In the genomic region with DNA sequence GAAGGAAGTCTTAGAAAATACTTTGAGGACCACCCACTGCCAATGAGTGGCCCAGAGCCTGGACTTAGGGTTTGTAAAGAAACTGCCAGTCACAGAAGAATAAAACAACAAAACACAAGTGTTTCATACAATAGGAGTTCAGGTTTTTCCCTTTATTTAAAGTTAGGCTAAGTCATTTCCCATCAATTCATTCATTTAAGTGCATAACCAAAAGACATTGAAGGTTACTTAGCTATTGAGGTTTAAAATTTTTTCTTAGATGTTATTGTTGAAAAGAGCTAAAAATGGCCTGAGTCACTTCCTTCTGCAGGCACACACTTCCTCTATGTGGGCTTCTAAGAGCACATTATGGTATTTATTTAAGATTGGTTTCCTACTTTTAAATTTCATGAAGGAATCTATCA, we compare ENCODE assay signal across 9 cellular contexts. TPM values are rescaled to one million over a fixed set of nuclear protein-coding genes. Genes with fewer than 3 reads are reported as not detected.
DNase-seq lines count a peak whose midpoint lies in the region; ATAC-seq and TF ChIP-seq lines count a peak whose summit lies in the region.
"Had no signal": no experiment of that assay in that cellular context is flagged by ENCODE, and none has a peak within 500 bp of the region (broad histone marks: within the 10 kb centered on the region; RNA-seq: fewer than 3 reads in every experiment).

No MANE protein-coding gene starts in this region.

- H3K27ac ChIP-seq in SK-N-SH (ENCODE audit: low read depth in 2 of 2, low read length in 1 of 2) (peak overlapping the region in 1 of 2 experiments; percentile 80; a peak in 2 of 4 replicates), spleen (peak overlapping the region; percentile 9 to 82 (median 76)), PC-9 (no peak overlapping the region)

- peaks cover 14% of the 10 kb centered on the region for H3K4me1 Mint-ChIP-seq in activated naive CD4-positive, alpha-beta T cell treated with anti-CD3 and anti-CD28 coated beads for 36 hours (ENCODE audit: low read depth)
- H3K4me1 Mint-ChIP-seq in effector memory CD8-positive, alpha-beta T cell (ENCODE audit: low read depth in 2 of 2), result peaks cover 25 to 39% of the 10 kb centered on the region in 2 donors
- peaks cover 7% of the 10 kb centered on the region for H3K4me1 Mint-ChIP-seq in type B pancreatic cell (ENCODE audit: unreplicated experiment)

- CTCF ChIA-PET in activated naive CD4-positive, alpha-beta T cell treated with anti-CD3 and anti-CD28 coated beads for 36 hours (lab: Charles Lee), result interaction anchor here (0.6 to 2.0 kb wide), 6 partner anchors 9 to 360 kb away, joined by 3 to 8 read pairs (median 6); no protein-coding TSS in a partner anchor
- CTCF ChIA-PET in SK-N-SH (lab: Yijun Ruan, JAX), result interaction anchor here (1.0 to 1.4 kb wide), 4 partner anchors 9 to 171 kb away, joined by 3 to 6 read pairs (median 4); no protein-coding TSS in a partner anchor
- CTCF ChIA-PET in PC-9 (lab: Charles Lee), result no interaction called here

- no peaks in the 10 kb centered on the region for H3K27me3 Mint-ChIP-seq in activated naive CD4-positive, alpha-beta T cell treated with anti-CD3 and anti-CD28 coated beads for 36 hours (ENCODE audit: low read depth)
- H3K27me3 Mint-ChIP-seq in effector memory CD8-positive, alpha-beta T cell, result no peaks in the 10 kb centered on the region
- no peaks in the 10 kb centered on the region for H3K27me3 Mint-ChIP-seq in type B pancreatic cell

- H3K36me3 ChIP-seq in SK-N-SH (replicated peaks in 1 of 2; ENCODE audit: control insufficient read depth in 1 of 2, insufficient read depth in 2 of 2, low read length in 1 of 2) (no peaks in the 10 kb centered on the region), spleen (no peaks in the 10 kb centered on the region), PC-9 (ENCODE audit: low read depth) (no peaks in the 10 kb centered on the region)

- peaks cover 9 to 13% of the 10 kb centered on the region in 2 experiments for H3K4me1 ChIP-seq in SK-N-SH (ENCODE audit: control insufficient read depth in 1 of 2, insufficient read depth in 2 of 2, low read depth in 1 of 2, low read length in 1 of 2)
- H3K4me1 ChIP-seq in spleen, result peaks cover 23 to 62% (median 52%) of the 10 kb centered on the region in 6 donors
- H3K4me1 ChIP-seq in PC-9 (replicated peaks; ENCODE audit: insufficient read depth), result no peaks in the 10 kb centered on the region

- TF ChIP-seq CTCF in SK-N-SH (IDR thresholded peaks at IDR 0.05) (no peak), spleen (IDR thresholded peaks at IDR 0.05 in 8 of 11, conservative IDR thresholded peaks at IDR 0.05 in 3 of 11) (no peak), type B pancreatic cell (conservative IDR thresholded peaks at IDR 0.05) (no peak), PC-9 (conservative IDR thresholded peaks at IDR 0.05) (no peak)

- H3F3A ChIP-seq in SK-N-SH (replicated peaks; ENCODE audit: insufficient read depth) (peaks cover 10% of the 10 kb centered on the region), PC-9 (ENCODE audit: insufficient read depth, low read depth) (no peaks in the 10 kb centered on the region)

- H3K4me2 ChIP-seq in SK-N-SH (peak overlapping the region; percentile 5; the same call in 1 of the 2 replicates), PC-9 (no peak overlapping the region)

- H3K27ac Mint-ChIP-seq in activated naive CD4-positive, alpha-beta T cell treated with anti-CD3 and anti-CD28 coated beads for 36 hours, result peak overlapping the region; percentile 47
- peak overlapping the region; percentile 62 to 67 for H3K27ac Mint-ChIP-seq in effector memory CD8-positive, alpha-beta T cell
- H3K27ac Mint-ChIP-seq in type B pancreatic cell, result no peak overlapping the region

- no TSS peak for BruUV-seq in PC-9 (replicated peaks; lab: Mats Ljungman, UMichigan)

- no peak for DNase-seq in activated naive CD4-positive, alpha-beta T cell treated with anti-CD3 and anti-CD28 coated beads for 36 hours
- no peak for DNase-seq in activated naive CD4-positive, alpha-beta T cell (lab: John Stamatoyannopoulos, UW)
- DNase-seq in SK-N-SH, result no peak
- no peak for DNase-seq in effector memory CD8-positive, alpha-beta T cell
- no peak for DNase-seq in spleen
- no peak for DNase-seq in type B pancreatic cell (ENCODE audit: extremely low spot score, unreplicated experiment)
- no peak for DNase-seq in PC-9
- DNase-seq: NCI-H2107 had no signal

- H3K27me3 ChIP-seq in SK-N-SH (ENCODE audit: insufficient read depth), result no peaks in the 10 kb centered on the region
- no peaks in the 10 kb centered on the region for H3K27me3 ChIP-seq in spleen (replicated peaks in 1 of 7)
- H3K27me3 ChIP-seq in PC-9 (ENCODE audit: insufficient read depth, low read depth), result no peaks in the 10 kb centered on the region

- H3K9ac ChIP-seq in SK-N-SH, result no peak overlapping the region; the same call in 1 of the 2 replicates

- no peak for TF ChIP-seq RAD21 in SK-N-SH (IDR thresholded peaks at IDR 0.05; ENCODE audit: low read length)

- no peaks in the 10 kb centered on the region for H3K9me3 ChIP-seq in SK-N-SH
- H3K9me3 ChIP-seq in spleen, result no peaks in the 10 kb centered on the region
- H3K9me3 ChIP-seq in PC-9 (ENCODE audit: insufficient read depth, low read depth), result no peaks in the 10 kb centered on the region

- no peaks in the 10 kb centered on the region for H3K79me2 ChIP-seq in SK-N-SH (ENCODE audit: insufficient read depth)
- H3K79me2 ChIP-seq in PC-9 (ENCODE audit: low read depth), result no peaks in the 10 kb centered on the region

- no peaks in the 10 kb centered on the region for H3K36me3 Mint-ChIP-seq in activated naive CD4-positive, alpha-beta T cell treated with anti-CD3 and anti-CD28 coated beads for 36 hours (ENCODE audit: low read depth)
- H3K36me3 Mint-ChIP-seq in effector memory CD8-positive, alpha-beta T cell (ENCODE audit: insufficient read depth), result peaks cover 3% of the 10 kb centered on the region
- peaks cover 2% of the 10 kb centered on the region for H3K36me3 Mint-ChIP-seq in type B pancreatic cell

- no peaks in the 10 kb centered on the region for H3K9me3 Mint-ChIP-seq in activated naive CD4-positive, alpha-beta T cell treated with anti-CD3 and anti-CD28 coated beads for 36 hours
- H3K9me3 Mint-ChIP-seq in effector memory CD8-positive, alpha-beta T cell, result no peaks in the 10 kb centered on the region
- H3K9me3 Mint-ChIP-seq in type B pancreatic cell, result no peaks in the 10 kb centered on the region

- peak overlapping the region; percentile 75 for H2AFZ ChIP-seq in SK-N-SH (ENCODE audit: low read depth)
- no peak overlapping the region for H2AFZ ChIP-seq in PC-9

- peak; percentile 59 for ATAC-seq in effector memory CD8-positive, alpha-beta T cell (replicated peaks)
- no peak for ATAC-seq in GM18511 (IDR thresholded peaks at IDR 0.05; ENCODE audit: unreplicated experiment)

- POLR2A ChIA-PET in SK-N-SH (lab: Yijun Ruan, JAX), result no interaction called here
- POLR2A ChIA-PET in PC-9 (lab: Charles Lee; ENCODE audit: unreplicated experiment), result no interaction called here

- TF ChIP-seq EP300 in SK-N-SH (IDR thresholded peaks at IDR 0.05; ENCODE audit: borderline replicate concordance in 1 of 2, low read depth in 1 of 2, low read length in 1 of 2), result no peak

- intact Hi-C loops in activated naive CD4-positive, alpha-beta T cell treated with anti-CD3 and anti-CD28 coated beads for 36 hours (cut with micrococcal nuclease), result loop anchor here (1.0 to 5.0 kb wide), 3 partner anchors 19 to 105 kb away; no protein-coding TSS in a partner anchor
- intact Hi-C loops in spleen (cut with DNase I; ENCODE audit: low total_unique reads), result loop anchor here (10.0 kb wide), 1 partner anchor 172 kb away; no protein-coding TSS in a partner anchor
- intact Hi-C loops in PC-9 (cut with micrococcal nuclease; ENCODE audit: unreplicated experiment), result no loop called here

- H4K20me1 ChIP-seq in SK-N-SH (ENCODE audit: insufficient read depth), result no peaks in the 10 kb centered on the region
- H4K20me1 ChIP-seq in PC-9 (ENCODE audit: insufficient read depth), result no peaks in the 10 kb centered on the region

- H3K4me3 ChIP-seq in SK-N-SH (ENCODE audit: low read depth in 2 of 2, low read length in 1 of 2), result no peak overlapping the region
- no peak overlapping the region for H3K4me3 ChIP-seq in spleen
- H3K4me3 ChIP-seq in PC-9, result no peak overlapping the region

- H3K4me3 Mint-ChIP-seq in activated naive CD4-positive, alpha-beta T cell treated with anti-CD3 and anti-CD28 coated beads for 36 hours, result no peak overlapping the region
- peak overlapping the region; percentile 31 to 42 for H3K4me3 Mint-ChIP-seq in effector memory CD8-positive, alpha-beta T cell
- no peak overlapping the region for H3K4me3 Mint-ChIP-seq in type B pancreatic cell

- TF ChIP-seq POLR2A in spleen (IDR thresholded peaks at IDR 0.05), result no peak

- H3K9me2 ChIP-seq in SK-N-SH (no peaks in the 10 kb centered on the region), PC-9 (ENCODE audit: insufficient read depth) (no peaks in the 10 kb centered on the region)

TF ChIP-seq in SK-N-SH, 30 proteins besides CTCF, POLR2A, EP300 and RAD21 (continues in another document):
- TF ChIP-seq TCF12 (IDR thresholded peaks at IDR 0.05) (peak; percentile 36; the same call in 1 of the 2 replicates), CHD2 (IDR thresholded peaks at IDR 0.05; ENCODE audit: low read length, partially characterized antibody) (no peak), ELF1 (IDR thresholded peaks at IDR 0.05) (no peak), GABPA (IDR thresholded peaks at IDR 0.05; ENCODE audit: low read depth) (0 out of 2 replicates have a peak, but pooled peaks have one; percentile 33), FOSL2 (IDR thresholded peaks at IDR 0.05; ENCODE audit: borderline replicate concordance, low read depth) (peak; percentile 11; the same call in 1 of the 2 replicates)
- TF ChIP-seq, protein P1, sequence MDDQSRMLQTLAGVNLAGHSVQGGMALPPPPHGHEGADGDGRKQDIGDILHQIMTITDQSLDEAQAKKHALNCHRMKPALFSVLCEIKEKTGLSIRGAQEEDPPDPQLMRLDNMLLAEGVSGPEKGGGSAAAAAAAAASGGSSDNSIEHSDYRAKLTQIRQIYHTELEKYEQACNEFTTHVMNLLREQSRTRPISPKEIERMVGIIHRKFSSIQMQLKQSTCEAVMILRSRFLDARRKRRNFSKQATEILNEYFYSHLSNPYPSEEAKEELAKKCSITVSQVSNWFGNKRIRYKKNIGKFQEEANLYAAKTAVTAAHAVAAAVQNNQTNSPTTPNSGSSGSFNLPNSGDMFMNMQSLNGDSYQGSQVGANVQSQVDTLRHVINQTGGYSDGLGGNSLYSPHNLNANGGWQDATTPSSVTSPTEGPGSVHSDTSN (IDR thresholded peaks at IDR 0.05), result 0 out of 2 replicates have a peak, but pooled peaks have one; percentile 8

RNA-seq across cellular contexts. Expression of a gene that starts 54.2 kb away (rescaled TPM):
- 1 to 10 TPM; 3.6 to 3.9 TPM for total RNA-seq in activated naive CD4-positive, alpha-beta T cell treated with anti-CD3 and anti-CD28 coated beads for 36 hours
- polyA plus RNA-seq in SK-N-SH (2012; rRNA removed) (2.4 and 4.3 TPM in 2 replicates), spleen (1 to 10 TPM; 1.4 to 2.1 (median 1.5) TPM)
- 3.4 and 3.8 TPM in 2 replicates for polyA plus RNA-seq in SK-N-SH (2012; cell fraction: cytosol; rRNA removed)
- 3.7 and 6.5 TPM in 2 replicates for polyA plus RNA-seq in SK-N-SH (2012; cell fraction: nucleus; rRNA removed)
- total RNA-seq in spleen (10 to 100 TPM in 2 of 7 donors, 1 to 10 TPM in 5; 4.3 to 12.2 (median 6.6) TPM), type B pancreatic cell (ENCODE audit: low replicate concordance) (6.7 and 15.5 TPM in 2 replicates), PC-9 (2021) (7.9 and 15.5 TPM in 2 replicates)

Comparison
In these comparisons a context has a peak if more than half of its experiments do, and no peak if none do; other contexts are left out.
1. H3K4me3 Mint-ChIP-seq: peak in effector memory CD8-positive, alpha-beta T cell (2 of 2); none in activated naive CD4-positive, alpha-beta T cell treated with anti-CD3 and anti-CD28 coated beads for 36 hours (single experiment) and type B pancreatic cell (single experiment).